ENCODE assay signal across 1 cellular context in the genomic region with DNA sequence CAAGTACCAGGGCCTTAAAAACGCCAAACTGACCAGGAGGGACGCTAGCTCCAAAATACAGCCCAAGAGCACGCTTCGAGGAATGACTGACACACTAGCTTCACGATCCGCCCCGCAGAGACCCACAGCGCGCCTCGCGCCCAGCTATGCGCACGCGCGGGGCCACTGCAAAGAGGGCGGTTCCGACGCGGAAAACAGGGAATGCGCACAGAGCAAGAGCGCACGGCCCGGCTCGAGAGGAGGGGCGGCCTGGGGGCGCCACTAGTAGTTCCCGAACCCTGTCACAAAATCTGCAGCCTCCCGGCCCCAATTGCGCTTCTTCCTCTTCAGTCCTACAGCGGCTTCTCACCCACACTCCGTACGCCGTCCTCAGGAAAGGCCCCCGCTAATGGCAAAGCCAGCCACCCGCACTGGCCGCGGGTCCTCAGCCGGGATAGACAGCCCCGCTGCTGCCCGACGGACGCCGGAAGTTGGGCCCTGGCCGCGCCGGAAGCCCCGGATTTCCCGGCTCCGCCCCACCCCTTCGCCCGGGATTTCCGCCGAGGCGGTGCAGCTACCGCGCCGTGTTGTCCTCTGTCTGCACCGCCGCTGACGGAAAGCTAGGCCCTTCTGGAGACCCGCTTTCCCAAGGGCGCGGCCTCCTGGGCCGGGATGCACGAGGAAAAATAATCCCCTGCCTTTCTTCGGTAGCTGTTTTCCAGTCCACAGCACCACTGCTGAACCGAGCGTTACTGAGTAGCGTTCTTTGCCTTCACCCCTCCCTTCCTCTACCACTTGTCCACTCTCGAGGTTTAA.
TF ChIP-seq lines count a peak whose summit lies in the region.

A gene with protein sequence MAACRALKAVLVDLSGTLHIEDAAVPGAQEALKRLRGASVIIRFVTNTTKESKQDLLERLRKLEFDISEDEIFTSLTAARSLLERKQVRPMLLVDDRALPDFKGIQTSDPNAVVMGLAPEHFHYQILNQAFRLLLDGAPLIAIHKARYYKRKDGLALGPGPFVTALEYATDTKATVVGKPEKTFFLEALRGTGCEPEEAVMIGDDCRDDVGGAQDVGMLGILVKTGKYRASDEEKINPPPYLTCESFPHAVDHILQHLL (minus strand): TSS at position 472 of the 795 bp plus-strand sequence. CDS start 14,061 bp downstream, outside the sequence.

TF ChIP-seq in HepG2, 621 proteins besides CTCF, POLR2A, EP300 and RAD21 (continued from another document and continues in another):
- TF ChIP-seq ATF4 (CRISPR knock-in tag; IDR thresholded peaks at IDR 0.05) (0 out of 4 replicates have a peak, but pooled peaks of 1 of the 2 experiments have one; percentile 46), U2AF2 (IDR thresholded peaks at IDR 0.05; ENCODE audit: low read depth, low read length) (no peak; the same call in 1 of the 2 replicates), ZNF34 (CRISPR knock-in tag; IDR thresholded peaks at IDR 0.05; ENCODE audit: borderline replicate concordance) (no peak), NFE2L1 (CRISPR knock-in tag; IDR thresholded peaks at IDR 0.05; ENCODE audit: borderline replicate concordance) (no peak), TRIM22 (IDR thresholded peaks at IDR 0.05) (no peak), SOX6 (IDR thresholded peaks at IDR 0.05) (no peak), SOX6 (CRISPR knock-in tag; IDR thresholded peaks at IDR 0.05) (peak; percentile 69), ZNF12 (CRISPR knock-in tag; IDR thresholded peaks at IDR 0.05) (no peak), PHB2 (IDR thresholded peaks at IDR 0.05; ENCODE audit: partially characterized antibody) (no peak), KDM5A (IDR thresholded peaks at IDR 0.05; ENCODE audit: borderline replicate concordance, low read length) (no peak; the same call in 1 of the 2 replicates), GTF3A (CRISPR knock-in tag; conservative IDR thresholded peaks at IDR 0.05) (no peak), KLF16 (CRISPR knock-in tag; IDR thresholded peaks at IDR 0.05) (peak; percentile 44 to 47; a peak in 2 of 4 replicates), TFDP1 (CRISPR knock-in tag; IDR thresholded peaks at IDR 0.05; ENCODE audit: borderline replicate concordance) (peak; percentile 60), JUN (CRISPR knock-in tag; IDR thresholded peaks at IDR 0.05) (no peak), KDM4B (CRISPR knock-in tag; IDR thresholded peaks at IDR 0.05) (no peak; the same call in 1 of the 2 replicates), NFE2 (CRISPR knock-in tag; IDR thresholded peaks at IDR 0.05) (no peak), RCOR2 (CRISPR knock-in tag; IDR thresholded peaks at IDR 0.05) (no peak), PPARG (CRISPR knock-in tag; conservative IDR thresholded peaks at IDR 0.05) (no peak; the same call in none of the 2 replicates), MEF2D (CRISPR knock-in tag; IDR thresholded peaks at IDR 0.05) (peak; percentile 64; the same call in 1 of the 2 replicates), MYPOP (CRISPR knock-in tag; IDR thresholded peaks at IDR 0.05) (peak; percentile 64), MEIS1 (CRISPR knock-in tag; IDR thresholded peaks at IDR 0.05; ENCODE audit: borderline replicate concordance) (no peak; the same call in 1 of the 2 replicates), ZNF510 (CRISPR knock-in tag; IDR thresholded peaks at IDR 0.05; ENCODE audit: low read depth) (no peak), ZNF576 (CRISPR knock-in tag; IDR thresholded peaks at IDR 0.05) (0 out of 2 replicates have a peak, but pooled peaks have one; percentile 35), ZNF841 (CRISPR knock-in tag; IDR thresholded peaks at IDR 0.05; ENCODE audit: borderline replicate concordance) (no peak), CAMTA2 (CRISPR knock-in tag; IDR thresholded peaks at IDR 0.05; ENCODE audit: borderline replicate concordance) (no peak), PHF21A (CRISPR knock-in tag; IDR thresholded peaks at IDR 0.05) (peak; percentile 79; the same call in 1 of the 2 replicates)
- TF ChIP-seq, protein P1, sequence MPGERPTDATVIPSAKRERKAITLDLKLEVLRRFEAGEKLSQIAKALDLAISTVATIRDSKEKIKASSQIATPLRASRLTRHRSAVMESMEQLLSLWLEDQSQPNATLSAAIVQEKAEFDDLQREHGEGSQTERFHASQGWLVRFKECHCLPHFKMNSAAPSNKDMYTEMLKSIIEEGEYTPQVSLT (CRISPR knock-in tag; IDR thresholded peaks at IDR 0.05; ENCODE audit: borderline replicate concordance, low read depth): 0 out of 2 replicates have a peak, but pooled peaks have one; percentile 17
- TF ChIP-seq, protein P2, sequence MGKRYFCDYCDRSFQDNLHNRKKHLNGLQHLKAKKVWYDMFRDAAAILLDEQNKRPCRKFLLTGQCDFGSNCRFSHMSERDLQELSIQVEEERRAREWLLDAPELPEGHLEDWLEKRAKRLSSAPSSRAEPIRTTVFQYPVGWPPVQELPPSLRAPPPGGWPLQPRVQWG (CRISPR knock-in tag; IDR thresholded peaks at IDR 0.05; ENCODE audit: borderline replicate concordance, low read depth): no peak
- TF ChIP-seq, protein P3, sequence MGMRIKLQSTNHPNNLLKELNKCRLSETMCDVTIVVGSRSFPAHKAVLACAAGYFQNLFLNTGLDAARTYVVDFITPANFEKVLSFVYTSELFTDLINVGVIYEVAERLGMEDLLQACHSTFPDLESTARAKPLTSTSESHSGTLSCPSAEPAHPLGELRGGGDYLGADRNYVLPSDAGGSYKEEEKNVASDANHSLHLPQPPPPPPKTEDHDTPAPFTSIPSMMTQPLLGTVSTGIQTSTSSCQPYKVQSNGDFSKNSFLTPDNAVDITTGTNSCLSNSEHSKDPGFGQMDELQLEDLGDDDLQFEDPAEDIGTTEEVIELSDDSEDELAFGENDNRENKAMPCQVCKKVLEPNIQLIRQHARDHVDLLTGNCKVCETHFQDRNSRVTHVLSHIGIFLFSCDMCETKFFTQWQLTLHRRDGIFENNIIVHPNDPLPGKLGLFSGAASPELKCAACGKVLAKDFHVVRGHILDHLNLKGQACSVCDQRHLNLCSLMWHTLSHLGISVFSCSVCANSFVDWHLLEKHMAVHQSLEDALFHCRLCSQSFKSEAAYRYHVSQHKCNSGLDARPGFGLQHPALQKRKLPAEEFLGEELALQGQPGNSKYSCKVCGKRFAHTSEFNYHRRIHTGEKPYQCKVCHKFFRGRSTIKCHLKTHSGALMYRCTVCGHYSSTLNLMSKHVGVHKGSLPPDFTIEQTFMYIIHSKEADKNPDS (CRISPR knock-in tag; IDR thresholded peaks at IDR 0.05): no peak
- TF ChIP-seq, protein P4, sequence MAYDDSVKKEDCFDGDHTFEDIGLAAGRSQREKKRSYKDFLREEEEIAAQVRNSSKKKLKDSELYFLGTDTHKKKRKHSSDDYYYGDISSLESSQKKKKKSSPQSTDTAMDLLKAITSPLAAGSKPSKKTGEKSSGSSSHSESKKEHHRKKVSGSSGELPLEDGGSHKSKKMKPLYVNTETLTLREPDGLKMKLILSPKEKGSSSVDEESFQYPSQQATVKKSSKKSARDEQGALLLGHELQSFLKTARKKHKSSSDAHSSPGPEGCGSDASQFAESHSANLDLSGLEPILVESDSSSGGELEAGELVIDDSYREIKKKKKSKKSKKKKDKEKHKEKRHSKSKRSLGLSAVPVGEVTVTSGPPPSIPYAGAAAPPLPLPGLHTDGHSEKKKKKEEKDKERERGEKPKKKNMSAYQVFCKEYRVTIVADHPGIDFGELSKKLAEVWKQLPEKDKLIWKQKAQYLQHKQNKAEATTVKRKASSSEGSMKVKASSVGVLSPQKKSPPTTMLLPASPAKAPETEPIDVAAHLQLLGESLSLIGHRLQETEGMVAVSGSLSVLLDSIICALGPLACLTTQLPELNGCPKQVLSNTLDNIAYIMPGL (CRISPR knock-in tag; IDR thresholded peaks at IDR 0.05; ENCODE audit: borderline replicate concordance in 1 of 2, low read depth in 1 of 2): peak; percentile 69 to 74; a peak in 3 of 4 replicates
- TF ChIP-seq, protein P5, sequence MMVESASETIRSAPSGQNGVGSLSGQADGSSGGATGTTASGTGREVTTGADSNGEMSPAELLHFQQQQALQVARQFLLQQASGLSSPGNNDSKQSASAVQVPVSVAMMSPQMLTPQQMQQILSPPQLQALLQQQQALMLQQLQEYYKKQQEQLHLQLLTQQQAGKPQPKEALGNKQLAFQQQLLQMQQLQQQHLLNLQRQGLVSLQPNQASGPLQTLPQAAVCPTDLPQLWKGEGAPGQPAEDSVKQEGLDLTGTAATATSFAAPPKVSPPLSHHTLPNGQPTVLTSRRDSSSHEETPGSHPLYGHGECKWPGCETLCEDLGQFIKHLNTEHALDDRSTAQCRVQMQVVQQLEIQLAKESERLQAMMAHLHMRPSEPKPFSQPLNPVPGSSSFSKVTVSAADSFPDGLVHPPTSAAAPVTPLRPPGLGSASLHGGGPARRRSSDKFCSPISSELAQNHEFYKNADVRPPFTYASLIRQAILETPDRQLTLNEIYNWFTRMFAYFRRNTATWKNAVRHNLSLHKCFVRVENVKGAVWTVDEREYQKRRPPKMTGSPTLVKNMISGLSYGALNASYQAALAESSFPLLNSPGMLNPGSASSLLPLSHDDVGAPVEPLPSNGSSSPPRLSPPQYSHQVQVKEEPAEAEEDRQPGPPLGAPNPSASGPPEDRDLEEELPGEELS (CRISPR knock-in tag; IDR thresholded peaks at IDR 0.05): peak; percentile 16; the same call in 1 of the 2 replicates
- TF ChIP-seq, protein P6, sequence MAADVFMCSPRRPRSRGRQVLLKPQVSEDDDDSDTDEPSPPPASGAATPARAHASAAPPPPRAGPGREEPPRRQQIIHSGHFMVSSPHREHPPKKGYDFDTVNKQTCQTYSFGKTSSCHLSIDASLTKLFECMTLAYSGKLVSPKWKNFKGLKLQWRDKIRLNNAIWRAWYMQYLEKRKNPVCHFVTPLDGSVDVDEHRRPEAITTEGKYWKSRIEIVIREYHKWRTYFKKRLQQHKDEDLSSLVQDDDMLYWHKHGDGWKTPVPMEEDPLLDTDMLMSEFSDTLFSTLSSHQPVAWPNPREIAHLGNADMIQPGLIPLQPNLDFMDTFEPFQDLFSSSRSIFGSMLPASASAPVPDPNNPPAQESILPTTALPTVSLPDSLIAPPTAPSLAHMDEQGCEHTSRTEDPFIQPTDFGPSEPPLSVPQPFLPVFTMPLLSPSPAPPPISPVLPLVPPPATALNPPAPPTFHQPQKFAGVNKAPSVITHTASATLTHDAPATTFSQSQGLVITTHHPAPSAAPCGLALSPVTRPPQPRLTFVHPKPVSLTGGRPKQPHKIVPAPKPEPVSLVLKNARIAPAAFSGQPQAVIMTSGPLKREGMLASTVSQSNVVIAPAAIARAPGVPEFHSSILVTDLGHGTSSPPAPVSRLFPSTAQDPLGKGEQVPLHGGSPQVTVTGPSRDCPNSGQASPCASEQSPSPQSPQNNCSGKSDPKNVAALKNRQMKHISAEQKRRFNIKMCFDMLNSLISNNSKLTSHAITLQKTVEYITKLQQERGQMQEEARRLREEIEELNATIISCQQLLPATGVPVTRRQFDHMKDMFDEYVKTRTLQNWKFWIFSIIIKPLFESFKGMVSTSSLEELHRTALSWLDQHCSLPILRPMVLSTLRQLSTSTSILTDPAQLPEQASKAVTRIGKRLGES (CRISPR knock-in tag; IDR thresholded peaks at IDR 0.05; ENCODE audit: borderline replicate concordance): no peak
- TF ChIP-seq, protein P7, sequence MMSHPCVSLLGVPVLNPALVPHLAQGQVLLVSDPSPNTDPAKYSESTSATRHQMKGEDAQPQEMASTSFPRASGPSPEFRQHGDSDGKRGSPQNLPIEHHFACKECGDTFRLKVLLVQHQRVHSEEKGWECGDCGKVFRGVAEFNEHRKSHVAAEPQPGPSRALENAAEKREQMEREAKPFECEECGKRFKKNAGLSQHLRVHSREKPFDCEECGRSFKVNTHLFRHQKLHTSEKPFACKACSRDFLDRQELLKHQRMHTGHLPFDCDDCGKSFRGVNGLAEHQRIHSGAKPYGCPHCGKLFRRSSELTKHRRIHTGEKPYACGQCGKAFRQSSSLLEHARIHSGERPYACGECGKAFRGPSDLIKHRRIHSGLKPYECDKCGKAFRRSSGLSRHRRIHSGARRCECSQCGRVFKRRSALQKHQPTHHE (CRISPR knock-in tag; IDR thresholded peaks at IDR 0.05; ENCODE audit: borderline replicate concordance): no peak
